ENCODE assay signal across 1 cellular context in the genomic region with DNA sequence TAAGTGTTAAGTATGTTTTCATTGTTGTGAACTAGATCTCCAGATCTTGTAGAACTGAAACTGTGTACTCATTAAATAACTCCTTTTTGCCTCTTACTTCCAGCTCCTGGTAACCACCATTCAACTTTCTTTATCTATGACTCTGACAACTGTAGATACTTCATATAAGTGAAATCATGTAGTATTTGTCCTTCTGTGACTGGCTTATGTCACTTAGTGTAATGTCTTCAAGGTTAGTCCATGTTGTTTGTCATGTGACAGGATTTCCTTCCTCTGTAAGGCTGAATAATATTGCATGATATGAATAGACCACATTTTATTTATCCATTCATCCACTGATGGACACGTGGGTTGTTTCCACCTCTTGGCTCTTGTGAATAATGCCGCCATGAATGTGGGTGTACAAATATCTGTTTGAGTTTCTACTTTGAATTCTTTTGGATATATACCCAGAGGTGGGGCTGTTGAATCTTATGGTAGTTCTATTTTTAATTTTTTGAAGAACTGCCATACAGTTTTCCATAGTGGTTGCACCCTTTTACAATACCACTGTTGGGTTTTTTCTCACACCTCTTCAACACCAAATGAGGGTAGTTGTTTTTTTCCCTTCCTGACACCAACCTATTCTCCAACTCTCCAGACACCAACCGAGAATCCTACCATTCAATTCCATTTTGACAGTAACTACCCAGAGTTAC.
TF ChIP-seq lines count a peak whose summit lies in the region.

No MANE protein-coding gene starts in this region.

TF ChIP-seq in K562, 482 proteins besides CTCF, POLR2A, EP300 and RAD21 (continued from another document):
- TF ChIP-seq NKRF (IDR thresholded peaks at IDR 0.05; ENCODE audit: borderline replicate concordance) (no peak), MCM2 (IDR thresholded peaks at IDR 0.05; ENCODE audit: low read depth) (no peak), ETV1 (tag; conservative IDR thresholded peaks at IDR 0.05; ENCODE audit: low read depth) (peak; percentile 46; the same call in 1 of the 2 replicates), GMEB1 (CRISPR knock-in tag; IDR thresholded peaks at IDR 0.05) (peak; percentile 25; the same call in 1 of the 2 replicates), NCOA6 (IDR thresholded peaks at IDR 0.05) (no peak), GABPB1 (CRISPR knock-in tag; IDR thresholded peaks at IDR 0.05) (no peak), NFATC3 (IDR thresholded peaks at IDR 0.05) (no peak), ATF3 (IDR thresholded peaks at IDR 0.05) (peak; percentile 54; the same call in 1 of the 2 replicates), ATF3 (CRISPR knock-in tag; conservative IDR thresholded peaks at IDR 0.05) (no peak), BCOR (IDR thresholded peaks at IDR 0.05) (no peak), CEBPG (CRISPR knock-in tag; IDR thresholded peaks at IDR 0.05) (peak; percentile 34; the same call in 1 of the 2 replicates), CEBPG (tag; conservative IDR thresholded peaks at IDR 0.05 in 1 of 2, IDR thresholded peaks at IDR 0.05 in 1 of 2) (peak in 1 of 2 experiments; percentile 90; a peak in 2 of 4 replicates), POLR2H (tag; IDR thresholded peaks at IDR 0.05; ENCODE audit: low read depth) (peak; percentile 75), ZNF444 (CRISPR knock-in tag; IDR thresholded peaks at IDR 0.05) (no peak), ZNF449 (CRISPR knock-in tag; IDR thresholded peaks at IDR 0.05) (0 out of 2 replicates have a peak, but pooled peaks have one; percentile 40), GTF2F1 (IDR thresholded peaks at IDR 0.05; ENCODE audit: low read depth, low read length) (no peak), ARID1B (IDR thresholded peaks at IDR 0.05) (no peak), L3MBTL2 (IDR thresholded peaks at IDR 0.05) (0 out of 2 replicates have a peak, but pooled peaks have one; percentile 44), ILF3 (IDR thresholded peaks at IDR 0.05; ENCODE audit: borderline replicate concordance) (no peak), RFX7 (CRISPR knock-in tag; IDR thresholded peaks at IDR 0.05) (no peak), NR2C2 (CRISPR knock-in tag; IDR thresholded peaks at IDR 0.05) (no peak), NR2C2 (tag; IDR thresholded peaks at IDR 0.05) (peak; percentile 27; the same call in 1 of the 2 replicates), GTF2A2 (tag; IDR thresholded peaks at IDR 0.05) (0 out of 2 replicates have a peak, but pooled peaks have one; percentile 23), ZC3H11A (IDR thresholded peaks at IDR 0.05; ENCODE audit: low read depth, low read length) (no peak), RBM39 (optimal IDR thresholded peaks at IDR 0.05; ENCODE audit: low read depth, low read length) (no peak), BACH1 (tag; IDR thresholded peaks at IDR 0.05) (0 out of 2 replicates have a peak, but pooled peaks have one; percentile 54), ZNF133 (CRISPR knock-in tag; IDR thresholded peaks at IDR 0.05) (no peak), SMARCB1 (IDR thresholded peaks at IDR 0.05; ENCODE audit: insufficient read length, low read depth) (no peak), SRSF1 (IDR thresholded peaks at IDR 0.05; ENCODE audit: low read depth, low read length) (no peak)
- TF ChIP-seq, protein P1, sequence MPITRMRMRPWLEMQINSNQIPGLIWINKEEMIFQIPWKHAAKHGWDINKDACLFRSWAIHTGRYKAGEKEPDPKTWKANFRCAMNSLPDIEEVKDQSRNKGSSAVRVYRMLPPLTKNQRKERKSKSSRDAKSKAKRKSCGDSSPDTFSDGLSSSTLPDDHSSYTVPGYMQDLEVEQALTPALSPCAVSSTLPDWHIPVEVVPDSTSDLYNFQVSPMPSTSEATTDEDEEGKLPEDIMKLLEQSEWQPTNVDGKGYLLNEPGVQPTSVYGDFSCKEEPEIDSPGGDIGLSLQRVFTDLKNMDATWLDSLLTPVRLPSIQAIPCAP (CRISPR knock-in tag; IDR thresholded peaks at IDR 0.05; ENCODE audit: borderline replicate concordance): no peak
- TF ChIP-seq, protein P2, sequence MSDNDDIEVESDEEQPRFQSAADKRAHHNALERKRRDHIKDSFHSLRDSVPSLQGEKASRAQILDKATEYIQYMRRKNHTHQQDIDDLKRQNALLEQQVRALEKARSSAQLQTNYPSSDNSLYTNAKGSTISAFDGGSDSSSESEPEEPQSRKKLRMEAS (CRISPR knock-in tag; IDR thresholded peaks at IDR 0.05): no peak
- TF ChIP-seq, protein P3, sequence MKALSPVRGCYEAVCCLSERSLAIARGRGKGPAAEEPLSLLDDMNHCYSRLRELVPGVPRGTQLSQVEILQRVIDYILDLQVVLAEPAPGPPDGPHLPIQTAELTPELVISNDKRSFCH (CRISPR knock-in tag; IDR thresholded peaks at IDR 0.05): no peak
- TF ChIP-seq, protein P3 (tag; IDR thresholded peaks at IDR 0.05): no peak
- TF ChIP-seq, protein P4, sequence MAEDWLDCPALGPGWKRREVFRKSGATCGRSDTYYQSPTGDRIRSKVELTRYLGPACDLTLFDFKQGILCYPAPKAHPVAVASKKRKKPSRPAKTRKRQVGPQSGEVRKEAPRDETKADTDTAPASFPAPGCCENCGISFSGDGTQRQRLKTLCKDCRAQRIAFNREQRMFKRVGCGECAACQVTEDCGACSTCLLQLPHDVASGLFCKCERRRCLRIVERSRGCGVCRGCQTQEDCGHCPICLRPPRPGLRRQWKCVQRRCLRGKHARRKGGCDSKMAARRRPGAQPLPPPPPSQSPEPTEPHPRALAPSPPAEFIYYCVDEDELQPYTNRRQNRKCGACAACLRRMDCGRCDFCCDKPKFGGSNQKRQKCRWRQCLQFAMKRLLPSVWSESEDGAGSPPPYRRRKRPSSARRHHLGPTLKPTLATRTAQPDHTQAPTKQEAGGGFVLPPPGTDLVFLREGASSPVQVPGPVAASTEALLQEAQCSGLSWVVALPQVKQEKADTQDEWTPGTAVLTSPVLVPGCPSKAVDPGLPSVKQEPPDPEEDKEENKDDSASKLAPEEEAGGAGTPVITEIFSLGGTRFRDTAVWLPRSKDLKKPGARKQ (CRISPR knock-in tag; IDR thresholded peaks at IDR 0.05): 0 out of 2 replicates have a peak, but pooled peaks have one; percentile 39
